ENCODE assay signal across 19 cellular contexts in genomic region chr7:33946094-33946699, GRCh38. TPM values are rescaled to one million over a fixed set of nuclear protein-coding genes. Genes with fewer than 3 reads are reported as not detected.
"Had no signal": no experiment of that assay in that cellular context is flagged by ENCODE, and none has a peak within 500 bp of the region (broad histone marks: within the 10 kb centered on the region; RNA-seq: fewer than 3 reads in every experiment).

No MANE protein-coding gene starts in this region.

- DNase-seq: activated CD4-positive, alpha-beta T cell treated with anti-CD3 and anti-CD28 coated beads, Interleukin-2, amount 10 ng/mL, durations not matched to agents 7 days and 5 days; activated CD8-positive, alpha-beta T cell treated with anti-CD3 and anti-CD28 coated beads, Interleukin-2, amount 10 ng/mL, durations not matched to agents 7 days and 5 days; activated naive CD4-positive, alpha-beta T cell treated with anti-CD3 and anti-CD28 coated beads, Interleukin-2, amount 10 ng/mL, durations not matched to agents 7 days and 5 days; activated naive CD8-positive, alpha-beta T cell treated with anti-CD3 and anti-CD28 coated beads, Interleukin-2, amount 50 U/mL, for 24 hours; activated T-cell treated with anti-CD3 and anti-CD28 coated beads, Interleukin-2, amount 50 U/mL, for 24 hours; anterior cingulate cortex; brain microvascular endothelial cell; effector CD8-positive, alpha-beta T cell; esophagus squamous epithelium; hippocampal formation; naive B cell; retina; spleen; stimulated activated CD8-positive, alpha-beta memory T cell treated with anti-CD3 and anti-CD28 coated beads, Interleukin-4, amount 100 ng/mL, for 48 hours; stimulated activated naive CD4-positive, alpha-beta T cell; thyroid gland had no signal

- H3K36me3 ChIP-seq: brain microvascular endothelial cell, esophagus squamous epithelium, spleen, thyroid gland had no signal

- H3K27me3 ChIP-seq: brain microvascular endothelial cell, esophagus squamous epithelium, spleen, thyroid gland had no signal

- H3K4me1 ChIP-seq: esophagus squamous epithelium, spleen, thyroid gland had no signal

- FAIRE-seq: islet of Langerhans had no signal

- H3K9me3 ChIP-seq: esophagus squamous epithelium, spleen, thyroid gland had no signal

- H3K4me3 ChIP-seq: esophagus squamous epithelium, spleen, thyroid gland had no signal

- ATAC-seq: activated CD8-positive, alpha-beta T cell treated with anti-CD3 and anti-CD28 coated beads, Interleukin-2, amount 10 ng/mL, durations not matched to agents 7 days and 5 days; activated naive CD8-positive, alpha-beta T cell treated with anti-CD3 and anti-CD28 coated beads, Interleukin-2, amount 50 U/mL, for 24 hours had no signal

- H3K27ac ChIP-seq: brain microvascular endothelial cell, esophagus squamous epithelium, spleen, thyroid gland had no signal

RNA-seq across cellular contexts. Expression of gene BMPER, which starts 40.9 kb away (rescaled TPM):
- total RNA-seq: activated CD4-positive, alpha-beta T cell treated with anti-CD3 and anti-CD28 coated beads, Interleukin-2, amount 10 ng/mL, durations not matched to agents 7 days and 5 days; activated CD8-positive, alpha-beta T cell treated with anti-CD3 and anti-CD28 coated beads, Interleukin-2, amount 10 ng/mL, durations not matched to agents 7 days and 5 days; neural crest cell; T-helper 1 cell treated with Interleukin-12 subunit alpha and Interleukin-12 subunit beta and Interleukin-4 antibody, amounts not matched to agents 30 ng/mL and 1 ng/mL, for 36 hours had no signal
